ENCODE assay signal across 8 cellular contexts in the genomic region with DNA sequence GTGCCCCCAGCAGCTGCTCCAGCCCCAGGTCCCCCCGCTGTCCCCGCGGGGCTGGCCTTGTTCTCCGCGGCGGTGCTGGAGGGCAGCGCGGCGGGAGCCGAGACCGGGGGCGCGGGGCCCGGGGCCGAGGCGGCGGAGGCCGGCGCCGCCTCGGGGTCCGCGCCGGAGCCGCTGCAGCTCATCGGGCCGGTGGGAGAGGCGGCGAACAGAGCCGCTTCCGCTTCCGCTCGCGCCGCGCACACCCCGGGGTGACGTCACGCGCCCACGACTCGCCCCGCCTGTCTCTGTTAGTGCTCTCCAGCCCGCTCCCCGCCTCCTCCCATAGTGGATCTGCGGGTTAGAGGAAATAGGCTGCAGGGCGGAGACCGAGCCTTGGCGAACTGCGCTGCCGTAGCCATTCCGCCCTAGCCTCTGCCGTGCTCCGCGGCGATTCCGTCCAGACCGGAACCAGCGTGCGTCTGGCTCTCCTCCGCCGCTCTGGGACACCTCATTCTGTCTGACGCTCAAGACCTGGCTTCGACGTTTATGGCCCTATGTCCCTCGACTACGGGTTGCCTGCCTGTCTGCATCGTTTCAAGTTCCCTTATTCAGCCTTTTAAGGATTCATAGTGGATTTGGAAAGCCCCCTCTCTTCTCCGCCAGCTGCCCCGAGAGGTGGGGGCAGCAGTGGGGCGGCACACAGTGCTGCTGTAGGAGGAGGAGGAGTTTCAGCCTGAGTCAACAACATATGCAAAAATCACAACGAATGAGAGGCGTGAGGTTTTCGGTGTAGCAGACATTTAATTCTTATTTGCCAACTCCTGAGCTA. TPM values are rescaled to one million over a fixed set of nuclear protein-coding genes. Genes with fewer than 3 reads are reported as not detected.
DNase-seq lines count a peak whose midpoint lies in the region; ATAC-seq and TF ChIP-seq lines count a peak whose summit lies in the region.

TSS of gene TAF10 (minus strand) at position 209 of the 808 bp plus-strand sequence. CDS start at position 182, 27 bp downstream.

- peak; percentile 77 for DNase-seq in GM04503 (ENCODE audit: low read depth)
- DNase-seq in HFF-Myc (ENCODE audit: extremely low read depth, low read depth), result peak; percentile 81
- peak; percentile 95 for DNase-seq in NAMALWA (ENCODE audit: low spot score)
- peak; percentile 93 for DNase-seq in SK-MEL-5 (ENCODE audit: low read depth, low spot score)
- DNase-seq in activated naive CD4-positive, alpha-beta T cell treated with Interleukin-2 at 50 U/mL for 16 hours, result peak; percentile 93
- peak; percentile 82 to 87 for DNase-seq in foreskin keratinocyte
- peak; percentile 90 for DNase-seq in neuronal stem cell (ENCODE audit: low spot score)

- H3K9me3 ChIP-seq in neuronal stem cell (replicated peaks in 1 of 2; ENCODE audit: control insufficient read depth in 2 of 2, insufficient read depth in 1 of 2, low read depth in 1 of 2, low read length in 2 of 2) (no peaks in the 10 kb centered on the region), subcutaneous abdominal adipose tissue (ENCODE audit: control insufficient read depth in 5 of 5, low read length in 5 of 5) (no peaks in the 10 kb centered on the region)

- no peaks in the 10 kb centered on the region for H3K27me3 ChIP-seq in foreskin keratinocyte
- H3K27me3 ChIP-seq in neuronal stem cell (ENCODE audit: control insufficient read depth in 3 of 3, insufficient read depth in 3 of 3, low read depth in 1 of 3, low read length in 3 of 3), result no peaks in the 10 kb centered on the region
- H3K27me3 ChIP-seq in subcutaneous abdominal adipose tissue (ENCODE audit: control insufficient read depth in 5 of 5, insufficient read depth in 4 of 5, low read length in 5 of 5), result no peaks in the 10 kb centered on the region

- H3K27ac ChIP-seq in foreskin keratinocyte (peak within 1 kb of the TSS; percentile 79), neuronal stem cell (replicated peaks; ENCODE audit: low read length) (peak within 1 kb of the TSS; percentile 95), subcutaneous abdominal adipose tissue (ENCODE audit: low read depth, low read length) (peak within 1 kb of the TSS; percentile 99)

- no peak within 1 kb of the TSS for H2AK5ac ChIP-seq in neuronal stem cell (ENCODE audit: low read depth, low read length)

- in situ Hi-C loops in SK-MEL-5 (cut with HindIII; ENCODE audit: low pct_unique_long_range_greater_than_20kb, low sequenced_read_pairs), result no loop called here

- H3K4me3 ChIP-seq in HFF-Myc (replicated peaks; ENCODE audit: low read depth, low read length) (peak within 1 kb of the TSS; percentile 72), neuronal stem cell (ENCODE audit: low read length in 2 of 2) (peak within 1 kb of the TSS; percentile 66 to 88), subcutaneous abdominal adipose tissue (ENCODE audit: low read depth in 1 of 5, low read length in 5 of 5) (peak within 1 kb of the TSS; percentile 69 to 78 (median 77))

- H3K4me1 ChIP-seq in foreskin keratinocyte (peaks cover 3% of the 10 kb centered on the region), neuronal stem cell (ENCODE audit: control insufficient read depth in 2 of 2, insufficient read depth in 1 of 2, low read depth in 1 of 2, low read length in 2 of 2) (peaks cover 5 to 20% of the 10 kb centered on the region in 2 donors), subcutaneous abdominal adipose tissue (ENCODE audit: control insufficient read depth in 5 of 5, insufficient read depth in 5 of 5, low read length in 5 of 5) (peaks cover 14 to 45% (median 33%) of the 10 kb centered on the region in 5 donors)

- H3K9ac ChIP-seq in neuronal stem cell (ENCODE audit: low read depth, low read length, poor library complexity), result peak within 1 kb of the TSS; percentile 99
- peak within 1 kb of the TSS; percentile 81 to 90 (median 87) for H3K9ac ChIP-seq in subcutaneous abdominal adipose tissue (ENCODE audit: low read length in 5 of 5)

- no peak within 1 kb of the TSS for H3K4ac ChIP-seq in neuronal stem cell (ENCODE audit: low read length)

- H2BK15ac ChIP-seq in neuronal stem cell (ENCODE audit: low read length), result no peak within 1 kb of the TSS

- H2BK12ac ChIP-seq in neuronal stem cell (ENCODE audit: low read length), result peak within 1 kb of the TSS; percentile 91

- ATAC-seq in foreskin keratinocyte, result peak; percentile 94

- H2BK5ac ChIP-seq in neuronal stem cell (ENCODE audit: low read length), result no peak within 1 kb of the TSS

- TF ChIP-seq CTCF in HFF-Myc (IDR thresholded peaks at IDR 0.05; ENCODE audit: low read depth, low read length, missing control alignments) (no peak), foreskin keratinocyte (conservative IDR thresholded peaks at IDR 0.05) (peak; percentile 6)

- H2AFZ ChIP-seq in neuronal stem cell (ENCODE audit: low read length), result peak within 1 kb of the TSS; percentile 87

- H3K36me3 ChIP-seq in neuronal stem cell (replicated peaks in 1 of 2; ENCODE audit: control insufficient read depth in 2 of 2, insufficient read depth in 2 of 2, low read length in 2 of 2) (peaks cover 38 to 65% of the 10 kb centered on the region in 2 donors), subcutaneous abdominal adipose tissue (ENCODE audit: control insufficient read depth in 5 of 5, insufficient read depth in 5 of 5, low read length in 5 of 5) (peaks cover 5 to 71% (median 70%) of the 10 kb centered on the region in 5 donors)

- H2BK120ac ChIP-seq in neuronal stem cell (ENCODE audit: low read depth, low read length), result peak within 1 kb of the TSS; percentile 42

- peaks cover 3% of the 10 kb centered on the region for H3K79me1 ChIP-seq in neuronal stem cell (ENCODE audit: low read depth, low read length)

- peak within 1 kb of the TSS; percentile 96 for H3K18ac ChIP-seq in neuronal stem cell (ENCODE audit: low read length)

- H3K4me2 ChIP-seq in neuronal stem cell (ENCODE audit: insufficient read depth, low read length, poor library complexity, severe bottlenecking), result peak within 1 kb of the TSS; percentile 95

- H3K23ac ChIP-seq in neuronal stem cell (ENCODE audit: low read depth, low read length, poor library complexity), result peak within 1 kb of the TSS; percentile 90

- H3K14ac ChIP-seq in neuronal stem cell (ENCODE audit: low read length), result peak within 1 kb of the TSS; percentile 89

- peak within 1 kb of the TSS; percentile 87 for H4K8ac ChIP-seq in neuronal stem cell (ENCODE audit: low read depth, low read length)

- no CpG with 5 or more reads among the region's 74 CpGs for WGBS in neuronal stem cell (ENCODE audit: extremely low coverage in 2 of 2, insufficient read length in 2 of 2, insufficient replicate concordance in 1 of 2), 2 donors

- no peak within 1 kb of the TSS for H4K91ac ChIP-seq in neuronal stem cell (ENCODE audit: low read depth, low read length, poor library complexity)

RNA-seq across cellular contexts. Expression of gene TAF10, which starts in this region (rescaled TPM):
- 122 and 129 TPM in 2 replicates for total RNA-seq in SK-MEL-5 (2014; rRNA removed; shearing (Covaris generic))
- polyA plus RNA-seq in SK-MEL-5 (2015; cell fraction: cytosol; rRNA removed), result 89.1 and 132 TPM in 2 replicates
- polyA plus RNA-seq in SK-MEL-5 (2015; cell fraction: nucleus; rRNA removed), result 113 and 137 TPM in 2 replicates
- 152 and 171 TPM in 2 replicates for total RNA-seq in foreskin keratinocyte
- 195 and 218 TPM in 2 replicates for polyA plus RNA-seq in foreskin keratinocyte
- 283 TPM for polyA plus RNA-seq in neuronal stem cell (2013, experiment 1 of 2)
- 282 TPM for polyA plus RNA-seq in neuronal stem cell (2013, experiment 2 of 2)

Comparison
In these comparisons a context has a peak if more than half of its experiments do, and no peak if none do; other contexts are left out.
1. Peak in every context shown above with its lines: DNase-seq, ATAC-seq, H3K4me3 ChIP-seq and H3K27ac ChIP-seq.